3 cellular contexts compared by ENCODE assay signal in genomic region chr12:104549820-104550480, GRCh38.
A peak's percentile ranks its signal among the peaks of the same experiment; 100 is the strongest.
TF ChIP-seq lines count a peak whose summit lies in the region.

No MANE protein-coding gene starts in this region.

TF ChIP-seq in IMR-90, 13 proteins besides CTCF, POLR2A, EP300 and RAD21:
- TF ChIP-seq USF2 (IDR thresholded peaks at IDR 0.05; ENCODE audit: low read depth, low read length): no peak
- no peak for TF ChIP-seq RFX5 (IDR thresholded peaks at IDR 0.05; ENCODE audit: low read depth, low read length)

TF ChIP-seq in K562, 482 proteins besides CTCF, POLR2A, EP300 and RAD21:
- no peak for TF ChIP-seq ZBTB34 (CRISPR knock-in tag; IDR thresholded peaks at IDR 0.05)
- no peak for TF ChIP-seq MBD2 (IDR thresholded peaks at IDR 0.05; ENCODE audit: borderline replicate concordance, low read depth)
- TF ChIP-seq CCAR2 (IDR thresholded peaks at IDR 0.05; ENCODE audit: low read depth, low read length): no peak
- TF ChIP-seq ZFP36 (IDR thresholded peaks at IDR 0.05; ENCODE audit: low read depth, low read length, partially characterized antibody): no peak
- TF ChIP-seq GTF2B (IDR thresholded peaks at IDR 0.05; ENCODE audit: extremely low read depth, insufficient read length): no peak
- TF ChIP-seq ZNF12 (CRISPR knock-in tag; IDR thresholded peaks at IDR 0.05): no peak
- 0 out of 2 replicates have a peak, but pooled peaks have one; percentile 25 for TF ChIP-seq JUN (IDR thresholded peaks at IDR 0.05; ENCODE audit: borderline replicate concordance, low read depth, low read length)
- no peak for TF ChIP-seq JUN (CRISPR knock-in tag; IDR thresholded peaks at IDR 0.05; ENCODE audit: borderline replicate concordance)
- no peak for TF ChIP-seq TEAD4 (IDR thresholded peaks at IDR 0.05; ENCODE audit: low read length)
- no peak for TF ChIP-seq TEAD4 (CRISPR knock-in tag; IDR thresholded peaks at IDR 0.05; ENCODE audit: borderline replicate concordance)
- no peak for TF ChIP-seq GATAD2B (IDR thresholded peaks at IDR 0.05; ENCODE audit: borderline replicate concordance)
- 0 out of 2 replicates have a peak, but pooled peaks have one; percentile 27 for TF ChIP-seq FOSL1 (tag; conservative IDR thresholded peaks at IDR 0.05)
- TF ChIP-seq ATF3 (IDR thresholded peaks at IDR 0.05): peak; percentile 81
- TF ChIP-seq ATF3 (CRISPR knock-in tag; conservative IDR thresholded peaks at IDR 0.05): no peak
- TF ChIP-seq HMG20A (CRISPR knock-in tag; conservative IDR thresholded peaks at IDR 0.05): no peak
- peak; percentile 68; the same call in 1 of the 2 replicates for TF ChIP-seq JUND (IDR thresholded peaks at IDR 0.05; ENCODE audit: borderline replicate concordance, low read depth, low read length)
- no peak for TF ChIP-seq JUND (tag; IDR thresholded peaks at IDR 0.05; ENCODE audit: borderline replicate concordance, low read depth, low read length)
- no peak for TF ChIP-seq HMG20B (CRISPR knock-in tag; IDR thresholded peaks at IDR 0.05)
- no peak for TF ChIP-seq MCM7 (IDR thresholded peaks at IDR 0.05)
- TF ChIP-seq SFPQ (IDR thresholded peaks at IDR 0.05; ENCODE audit: low read depth, low read length): no peak
- TF ChIP-seq SMAD4 (CRISPR knock-in tag; conservative IDR thresholded peaks at IDR 0.05): no peak
- TF ChIP-seq CBFA2T2 (conservative IDR thresholded peaks at IDR 0.05): no peak
- TF ChIP-seq ATF7 (IDR thresholded peaks at IDR 0.05): no peak
- no peak for TF ChIP-seq ATF1 (CRISPR knock-in tag; IDR thresholded peaks at IDR 0.05)
- TF ChIP-seq ATF1 (tag; IDR thresholded peaks at IDR 0.05): no peak
- TF ChIP-seq HOMEZ (CRISPR knock-in tag; IDR thresholded peaks at IDR 0.05): no peak
- TF ChIP-seq DDX20 (tag; IDR thresholded peaks at IDR 0.05; ENCODE audit: low read depth): no peak

TF ChIP-seq in HEK293T, 16 proteins besides CTCF, POLR2A, EP300 and RAD21 (continued from another document):
- TF ChIP-seq PKNOX1 (IDR thresholded peaks at IDR 0.05) (no peak), ARNT (IDR thresholded peaks at IDR 0.05) (no peak), SP1 (IDR thresholded peaks at IDR 0.05) (no peak), ELF4 (IDR thresholded peaks at IDR 0.05) (no peak), FOXA1 (IDR thresholded peaks at IDR 0.05) (no peak), FOXK2 (IDR thresholded peaks at IDR 0.05) (no peak), TARDBP (IDR thresholded peaks at IDR 0.05) (no peak)
